In the genomic region with DNA sequence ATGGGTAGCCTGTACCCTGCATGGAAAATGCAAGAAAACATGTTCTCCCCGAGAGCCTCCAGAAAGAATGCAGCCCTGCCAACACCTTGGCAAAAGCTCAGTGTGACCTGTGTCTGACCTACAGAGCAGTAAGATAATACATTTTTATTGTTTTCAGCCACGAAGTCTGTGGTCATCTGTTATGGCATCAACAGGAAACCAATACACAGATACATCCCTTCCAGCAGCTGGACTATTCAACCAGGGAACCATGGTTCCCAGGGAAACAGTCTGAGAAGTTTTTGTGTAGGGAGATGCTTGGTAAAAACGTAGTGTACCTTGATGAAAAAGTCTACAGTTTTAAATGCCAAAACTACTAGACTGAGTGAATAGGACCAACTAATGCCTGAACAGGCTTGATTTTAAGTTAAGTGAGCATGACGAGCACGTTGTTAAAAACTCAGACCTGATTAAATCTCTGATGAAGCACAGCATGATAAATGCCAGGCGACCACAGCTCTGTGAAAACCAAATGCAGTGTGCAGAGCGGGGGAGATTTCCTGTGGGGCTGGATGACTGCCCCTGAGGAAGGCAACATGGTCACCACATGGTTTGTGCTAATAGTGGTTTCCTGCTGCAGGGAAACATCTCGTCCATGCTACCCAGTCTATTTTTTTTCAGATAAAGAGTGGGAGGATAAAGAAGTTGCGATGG, we compare ENCODE assay signal across 9 cellular contexts.
DNase-seq lines count a peak whose midpoint lies in the region; ATAC-seq and TF ChIP-seq lines count a peak whose summit lies in the region.
"Had no signal": no experiment of that assay in that cellular context is flagged by ENCODE, and none has a peak within 500 bp of the region (broad histone marks: within the 10 kb centered on the region; RNA-seq: fewer than 3 reads in every experiment).

No MANE protein-coding gene starts in this region.

- peaks cover 38% of the 10 kb centered on the region for H3K27me3 Mint-ChIP-seq in activated naive CD8-positive, alpha-beta T cell treated with anti-CD3 and anti-CD28 coated beads, Interleukin-2, amount 10 ng/mL, durations not matched to agents 7 days and 5 days
- peaks cover 7 to 19% (median 13%) of the 10 kb centered on the region in 3 donors for H3K27me3 Mint-ChIP-seq in naive B cell

- H3K4me3 Mint-ChIP-seq in activated naive CD8-positive, alpha-beta T cell treated with anti-CD3 and anti-CD28 coated beads, Interleukin-2, amount 10 ng/mL, durations not matched to agents 7 days and 5 days: no peak overlapping the region
- H3K4me3 Mint-ChIP-seq in naive B cell: peak overlapping the region in 3 of 8 donors; percentile 17 to 73 (median 39)

- CTCF ChIA-PET in GM10248 (lab: Yijun Ruan, JAX): interaction anchor here (1.1 kb wide), 2 partner anchors 11 to 177 kb away, joined by 3 read pairs; no protein-coding TSS in a partner anchor

- no peak for DNase-seq in activated naive CD8-positive, alpha-beta T cell treated with anti-CD3 and anti-CD28 coated beads, Interleukin-2, amount 10 ng/mL, durations not matched to agents 7 days and 5 days
- DNase-seq in naive B cell (no peak), NCI-H1105 (lab: John Stamatoyannopoulos, UW) (no peak), GM10248 (ENCODE audit: extremely low spot score) (no peak)
- DNase-seq: NCI-H2107 had no signal

- POLR2A ChIA-PET in activated naive CD8-positive, alpha-beta T cell treated with anti-CD3 and anti-CD28 coated beads, Interleukin-2, amount 10 ng/mL, durations not matched to agents 7 days and 5 days (lab: Charles Lee): no interaction called here
- POLR2A ChIA-PET in GM10248 (lab: Yijun Ruan, JAX): no interaction called here

- ATAC-seq in GM18867 (IDR thresholded peaks at IDR 0.05; ENCODE audit: unreplicated experiment) (peak; percentile 40), HG03342 (IDR thresholded peaks at IDR 0.05; ENCODE audit: unreplicated experiment) (peak; percentile 45), naive B cell (ENCODE audit: low read depth in 2 of 2) (peak; percentile 66 to 69), HG02852 (IDR thresholded peaks at IDR 0.05; ENCODE audit: unreplicated experiment) (no peak), GM18873 (IDR thresholded peaks at IDR 0.05; ENCODE audit: low FRiP score, unreplicated experiment) (no peak)
- peak; percentile 67 for ATAC-seq in activated naive CD8-positive, alpha-beta T cell treated with anti-CD3 and anti-CD28 coated beads, Interleukin-2, amount 10 ng/mL, durations not matched to agents 7 days and 5 days (ENCODE audit: low read depth)

- H3K36me3 Mint-ChIP-seq in activated naive CD8-positive, alpha-beta T cell treated with anti-CD3 and anti-CD28 coated beads, Interleukin-2, amount 10 ng/mL, durations not matched to agents 7 days and 5 days: no peaks in the 10 kb centered on the region
- peaks cover 2 to 3% of the 10 kb centered on the region in 2 donors for H3K36me3 Mint-ChIP-seq in naive B cell

- H3K27ac Mint-ChIP-seq in activated naive CD8-positive, alpha-beta T cell treated with anti-CD3 and anti-CD28 coated beads, Interleukin-2, amount 10 ng/mL, durations not matched to agents 7 days and 5 days: no peak overlapping the region
- H3K27ac Mint-ChIP-seq in naive B cell: peak overlapping the region in 1 of 6 donors; percentile 11

- no peak for TF ChIP-seq CTCF in GM10248 (IDR thresholded peaks at IDR 0.05; ENCODE audit: control extremely low read depth, extremely low read depth, low read depth, missing control alignments)

- peaks cover 1% of the 10 kb centered on the region for H3K9me3 Mint-ChIP-seq in activated naive CD8-positive, alpha-beta T cell treated with anti-CD3 and anti-CD28 coated beads, Interleukin-2, amount 10 ng/mL, durations not matched to agents 7 days and 5 days
- H3K9me3 Mint-ChIP-seq in naive B cell: peaks cover 0 to 3% (median 0%) of the 10 kb centered on the region in 7 donors

- peaks cover 8% of the 10 kb centered on the region for H3K4me1 Mint-ChIP-seq in activated naive CD8-positive, alpha-beta T cell treated with anti-CD3 and anti-CD28 coated beads, Interleukin-2, amount 10 ng/mL, durations not matched to agents 7 days and 5 days
- H3K4me1 Mint-ChIP-seq in naive B cell: peaks cover 12 to 34% (median 14%) of the 10 kb centered on the region in 3 donors

Comparison
In these comparisons a context has a peak if more than half of its experiments do, and no peak if none do; other contexts are left out.
1. ATAC-seq: peak in GM18867 (single experiment), HG03342 (single experiment), activated naive CD8-positive, alpha-beta T cell treated with anti-CD3 and anti-CD28 coated beads, Interleukin-2, amount 10 ng/mL, durations not matched to agents 7 days and 5 days (single experiment) and naive B cell (2 of 2); none in HG02852 (single experiment) and GM18873 (single experiment).